Comparison of ENCODE assay signal across 12 cellular contexts in genomic region chr6:158758464-158758863, GRCh38.
A peak's percentile ranks its signal among the peaks of the same experiment; 100 is the strongest.
DNase-seq lines count a peak whose midpoint lies in the region; ATAC-seq, FAIRE-seq and TF ChIP-seq lines count a peak whose summit lies in the region.
"Had no signal": no experiment of that assay in that cellular context is flagged by ENCODE, and none has a peak within 500 bp of the region (broad histone marks: within the 10 kb centered on the region; RNA-seq: fewer than 3 reads in every experiment).

No MANE protein-coding gene starts in this region.

- H3K27me3 Mint-ChIP-seq in H9 (ENCODE audit: low read depth) = peaks cover 5% of the 10 kb centered on the region
- H3K27me3 Mint-ChIP-seq in CD4-positive, alpha-beta memory T cell = no peaks in the 10 kb centered on the region
- H3K27me3 Mint-ChIP-seq: B cell had no signal

- no peak overlapping the region for H3K27ac ChIP-seq in A549
- no peak overlapping the region for H3K27ac ChIP-seq in H9 (ENCODE audit: insufficient read length, low read depth, low read length)
- no peak overlapping the region for H3K27ac ChIP-seq in H1 (ENCODE audit: low read depth, low read length)
- H3K27ac ChIP-seq in CD4-positive, alpha-beta memory T cell (ENCODE audit: low read depth, low read length) = no peak overlapping the region
- H3K27ac ChIP-seq: esophagus muscularis mucosa had no signal

- H4K8ac ChIP-seq in H9 (replicated peaks; ENCODE audit: insufficient read length, low read depth, low read length) (no peak overlapping the region), H1 (ENCODE audit: extremely low read depth, insufficient read depth, low read length) (no peak overlapping the region)

- H3K4me3 Mint-ChIP-seq in H9 = no peak overlapping the region
- no peak overlapping the region for H3K4me3 Mint-ChIP-seq in CD4-positive, alpha-beta memory T cell
- H3K4me3 Mint-ChIP-seq: activated CD8-positive, alpha-beta T cell treated with anti-CD3 and anti-CD28 coated beads, Interleukin-2, amount 10 ng/mL, durations not matched to agents 7 days and 5 days; B cell had no signal

- TF ChIP-seq EP300 in A549 (IDR thresholded peaks at IDR 0.05) = no peak
- no peak for TF ChIP-seq EP300 in H1 (IDR thresholded peaks at IDR 0.05; ENCODE audit: borderline replicate concordance in 1 of 2, low read depth in 2 of 2, low read length in 2 of 2)

- no peaks in the 10 kb centered on the region for H4K20me1 ChIP-seq in H9 (ENCODE audit: control insufficient read depth, insufficient read depth, insufficient read length)
- H4K20me1 ChIP-seq in H1 (replicated peaks in 1 of 2; ENCODE audit: control insufficient read depth in 1 of 2, insufficient read depth in 2 of 2, low read length in 2 of 2) = no peaks in the 10 kb centered on the region

- H3K4me1 Mint-ChIP-seq in H9 = peaks cover 29 to 31% of the 10 kb centered on the region in 2 experiments
- peaks cover 0 to 6% (median 3%) of the 10 kb centered on the region in 4 donors for H3K4me1 Mint-ChIP-seq in CD4-positive, alpha-beta memory T cell

- H3K79me2 ChIP-seq in H9 (ENCODE audit: insufficient read depth, low read length) (no peaks in the 10 kb centered on the region), H1 (ENCODE audit: control insufficient read depth in 1 of 2, insufficient read depth in 2 of 2, low read length in 2 of 2) (no peaks in the 10 kb centered on the region)

- H2BK120ac ChIP-seq in H9 (ENCODE audit: low read depth, low read length, poor library complexity, severe bottlenecking) (no peak overlapping the region), H1 (replicated peaks; ENCODE audit: low read depth, low read length) (peak overlapping the region; percentile 45)

- FAIRE-seq in A549 (lab: Jason Lieb, UNC) (no peak), H1 (lab: Jason Lieb, UNC) (no peak)

- H3K79me1 ChIP-seq in H9 (ENCODE audit: insufficient read depth, low read depth, low read length, poor library complexity, severe bottlenecking) (no peaks in the 10 kb centered on the region), H1 (ENCODE audit: low read depth, low read length) (no peaks in the 10 kb centered on the region)

- H3K18ac ChIP-seq in H9 (ENCODE audit: insufficient read length, low read depth, low read length) (no peak overlapping the region), H1 (ENCODE audit: extremely low read depth, low read length) (peak overlapping the region; percentile 91)

- no peak overlapping the region for H2BK12ac ChIP-seq in H9 (ENCODE audit: insufficient read length, low read depth, low read length)
- peak overlapping the region; percentile 99 for H2BK12ac ChIP-seq in H1 (ENCODE audit: low read depth, low read length)

- H2AK5ac ChIP-seq in H9 (ENCODE audit: insufficient read length, low read length) (no peak overlapping the region), H1 (ENCODE audit: low read depth, low read length) (peak overlapping the region; percentile 7; the same call in 1 of the 2 replicates)

- H3K23me2 ChIP-seq in H9 (ENCODE audit: insufficient read length, low read depth, low read length, poor library complexity, severe bottlenecking) = no peaks in the 10 kb centered on the region
- H3K23me2 ChIP-seq in H1 (ENCODE audit: low read depth, low read length) = no peaks in the 10 kb centered on the region

- H3K9me3 Mint-ChIP-seq in H9 = no peaks in the 10 kb centered on the region
- H3K9me3 Mint-ChIP-seq in CD4-positive, alpha-beta memory T cell = no peaks in the 10 kb centered on the region

- H3K9ac ChIP-seq in H9 (ENCODE audit: extremely low read depth, insufficient read length, low read length) (no peak overlapping the region), H1 (replicated peaks in 1 of 4; ENCODE audit: extremely low read depth in 1 of 4, low read depth in 3 of 4, low read length in 3 of 4) (no peak overlapping the region)

- intact Hi-C loops in CD4-positive, alpha-beta memory T cell (cut with micrococcal nuclease) = no loop called here

- H2BK20ac ChIP-seq in H9 (ENCODE audit: low read depth, low read length, poor library complexity, severe bottlenecking) (no peak overlapping the region), H1 (ENCODE audit: low read length) (peak overlapping the region; percentile 99)

- H3K27ac Mint-ChIP-seq in H9 = peak overlapping the region in 2 of 3 experiments; percentile 0 to 39; a peak in 1 of 7 replicates
- peak overlapping the region in 3 of 7 donors; percentile 43 to 83 (median 53) for H3K27ac Mint-ChIP-seq in CD4-positive, alpha-beta memory T cell
- H3K27ac Mint-ChIP-seq: B cell had no signal

- TF ChIP-seq CTCF in A549 (IDR thresholded peaks at IDR 0.05) = no peak
- TF ChIP-seq CTCF in H9 (conservative IDR thresholded peaks at IDR 0.05) = no peak
- TF ChIP-seq CTCF in H1 (IDR thresholded peaks at IDR 0.05; ENCODE audit: control extremely low read depth in 1 of 3, insufficient read depth in 1 of 3, low read depth in 1 of 3, low read length in 3 of 3) = no peak

- H4K5ac ChIP-seq in H9 (ENCODE audit: insufficient read length, low read depth, low read length) (no peak overlapping the region), H1 (ENCODE audit: insufficient read length, low read depth, low read length) (no peak overlapping the region)

- no peaks in the 10 kb centered on the region for H3K36me3 Mint-ChIP-seq in H9 (ENCODE audit: insufficient read depth in 1 of 3, low read depth in 3 of 3)
- peaks cover 17 to 61% of the 10 kb centered on the region in 2 donors for H3K36me3 Mint-ChIP-seq in CD4-positive, alpha-beta memory T cell

- H2AFZ ChIP-seq in H9 (ENCODE audit: low read length) = no peak overlapping the region
- no peak overlapping the region for H2AFZ ChIP-seq in H1 (ENCODE audit: low read length)

- H3T11ph ChIP-seq in H9 (ENCODE audit: low read length) = no peak overlapping the region

- H3K9me3 ChIP-seq in A549 = no peaks in the 10 kb centered on the region
- H3K9me3 ChIP-seq in H9 (ENCODE audit: control insufficient read depth, low read depth, low read length) = no peaks in the 10 kb centered on the region
- H3K9me3 ChIP-seq in H1 (ENCODE audit: insufficient read depth in 2 of 2, low read depth in 1 of 2, low read length in 1 of 2) = no peaks in the 10 kb centered on the region
- H3K9me3 ChIP-seq in CD4-positive, alpha-beta memory T cell (ENCODE audit: control insufficient read depth in 1 of 2, low read length in 2 of 2) = no peaks in the 10 kb centered on the region
- H3K9me3 ChIP-seq: esophagus muscularis mucosa had no signal

- POLR2A ChIA-PET in A549 (lab: Yijun Ruan, JAX) (no interaction called here), H1 (lab: Charles Lee; ENCODE audit: partially characterized antibody) (interaction anchor here (0.9 to 2.2 kb wide), 9 partner anchors 10 to 203 kb away, joined by 3 to 8 read pairs (median 4); no protein-coding TSS in a partner anchor)
- POLR2A ChIA-PET in CD4-positive, alpha-beta memory T cell (lab: Charles Lee; ENCODE audit: partially characterized antibody) = interaction anchor here (3.2 kb wide), 1 partner anchor 14 kb away, joined by 11 read pairs; no protein-coding TSS in a partner anchor

- no peak for TF ChIP-seq RAD21 in A549 (conservative IDR thresholded peaks at IDR 0.05 in 1 of 2, IDR thresholded peaks at IDR 0.05 in 1 of 2)
- no peak for TF ChIP-seq RAD21 in H1 (IDR thresholded peaks at IDR 0.05 in 1 of 2, conservative IDR thresholded peaks at IDR 0.05 in 1 of 2; ENCODE audit: low read depth in 2 of 2, low read length in 2 of 2)

- CTCF ChIA-PET in A549 (lab: Yijun Ruan, JAX) = interaction anchor here (0.6 to 2.7 kb wide), 2 partner anchors 9 to 54 kb away, joined by 3 to 7 read pairs; no protein-coding TSS in a partner anchor
- CTCF ChIA-PET in H1 (lab: Charles Lee; ENCODE audit: partially characterized antibody) = interaction anchor here (0.6 to 2.3 kb wide), 6 partner anchors 12 to 169 kb away, joined by 3 to 13 read pairs (median 4); no protein-coding TSS in a partner anchor
- CTCF ChIA-PET in CD4-positive, alpha-beta memory T cell (lab: Charles Lee; ENCODE audit: partially characterized antibody) = interaction anchor here (0.5 to 1.0 kb wide), 2 partner anchors 10 to 1010 kb away, joined by 3 to 4 read pairs; no protein-coding TSS in a partner anchor

- H3K27me3 ChIP-seq in H9 (ENCODE audit: insufficient read depth, low read length) (no peaks in the 10 kb centered on the region; the same call in 1 of the 2 replicates), H1 (replicated peaks in 1 of 4; ENCODE audit: control insufficient read depth in 3 of 4, extremely low read depth in 1 of 4, insufficient read depth in 3 of 4, low read length in 3 of 4) (no peaks in the 10 kb centered on the region)
- no peaks in the 10 kb centered on the region for H3K27me3 ChIP-seq in CD4-positive, alpha-beta memory T cell (ENCODE audit: insufficient read depth, low read length)
- H3K27me3 ChIP-seq: esophagus muscularis mucosa had no signal

- H3K4me1 ChIP-seq in A549 (no peaks in the 10 kb centered on the region), H9 (ENCODE audit: insufficient read depth, low read length) (peaks cover 3% of the 10 kb centered on the region; the same call in 1 of the 2 replicates), H1 (replicated peaks in 1 of 4; ENCODE audit: control insufficient read depth in 3 of 4, insufficient read depth in 4 of 4, low read length in 3 of 4) (peaks cover 0 to 20% (median 10%) of the 10 kb centered on the region in 4 experiments; a peak in 6 of 7 replicates)
- no peaks in the 10 kb centered on the region for H3K4me1 ChIP-seq in CD4-positive, alpha-beta memory T cell (ENCODE audit: insufficient read depth, low read length)

- no peak overlapping the region for H3K4me2 ChIP-seq in A549
- no peak overlapping the region for H3K4me2 ChIP-seq in H9 (ENCODE audit: insufficient read depth, insufficient read length, low read length)
- peak overlapping the region; percentile 6 to 7; a peak in 2 of 4 replicates for H3K4me2 ChIP-seq in H1 (ENCODE audit: insufficient read depth in 1 of 2, low read depth in 2 of 2, low read length in 2 of 2)

- WGBS in A549 (ENCODE audit: missing lambda C conversion rate) = 71% methylated on average over 9 of the region's 9 CpGs
- no CpG with 5 or more reads among the region's 9 CpGs for WGBS in H9 (ENCODE audit: extremely low coverage, insufficient read length, low lambda C conversion rate)
- 52% methylated on average over 9 of the region's 9 CpGs; no CpG with 5 or more reads in 1 of the 2 experiments for WGBS in H1 (ENCODE audit: extremely low coverage in 1 of 2, insufficient coverage in 1 of 2, insufficient read length in 1 of 2, insufficient replicate concordance in 2 of 2, low coverage in 1 of 2, low lambda C conversion rate in 2 of 2, missing lambda C conversion rate in 1 of 2), 2 experiments

- H3K36me3 ChIP-seq in H1 (ENCODE audit: control insufficient read depth in 2 of 4, insufficient read depth in 4 of 4, low read length in 3 of 4) = no peaks in the 10 kb centered on the region
- H3K36me3 ChIP-seq in CD4-positive, alpha-beta memory T cell (ENCODE audit: insufficient read depth, low read length) = peaks cover 22% of the 10 kb centered on the region

- H3K4me3 ChIP-seq in A549 (no peak overlapping the region), H1 (ENCODE audit: extremely low read depth in 1 of 4, insufficient read depth in 2 of 4, low read depth in 3 of 4, low read length in 4 of 4) (no peak overlapping the region)
- H3K4me3 ChIP-seq in CD4-positive, alpha-beta memory T cell (ENCODE audit: low read length in 2 of 2) = no peak overlapping the region
- H3K4me3 ChIP-seq: esophagus muscularis mucosa had no signal

- H2BK15ac ChIP-seq in H9 (ENCODE audit: low read depth, low read length) (no peak overlapping the region), H1 (ENCODE audit: low read length) (peak overlapping the region; percentile 55; the same call in 1 of the 2 replicates)

- H3K4ac ChIP-seq in H9 (ENCODE audit: low read depth, low read length) (no peak overlapping the region), H1 (replicated peaks; ENCODE audit: insufficient read length, low read depth, low read length) (peak overlapping the region; percentile 24)

- ATAC-seq in A549 (no peak), HG03139 (IDR thresholded peaks at IDR 0.05; ENCODE audit: unreplicated experiment) (no peak), HG03520 (IDR thresholded peaks at IDR 0.05; ENCODE audit: unreplicated experiment) (no peak)

- no peak overlapping the region for H2BK5ac ChIP-seq in H9 (ENCODE audit: insufficient read length, low read length)
- H2BK5ac ChIP-seq in H1 (ENCODE audit: low read depth, low read length) = peak overlapping the region; percentile 67; the same call in 1 of the 2 replicates

- H3K14ac ChIP-seq in H9 (ENCODE audit: insufficient read depth, low read length) = peak overlapping the region; percentile 30; the same call in 1 of the 2 replicates
- no peak overlapping the region for H3K14ac ChIP-seq in H1 (ENCODE audit: insufficient read length)

- DNase-seq in A549 (ENCODE audit: low read depth in 1 of 2, low spot score in 1 of 2) (no peak), H9 (peak; percentile 81), NCI-H510A (lab: John Stamatoyannopoulos, UW) (peak; percentile 83), H1 (ENCODE audit: low read depth in 1 of 2, low spot score in 2 of 2) (peak; percentile 34 to 71)
- DNase-seq in CD4-positive, alpha-beta memory T cell = no peak
- no peak for DNase-seq in activated CD8-positive, alpha-beta memory T cell treated with anti-CD3 and anti-CD28 coated beads for 24 hours
- DNase-seq: activated CD8-positive, alpha-beta T cell treated with anti-CD3 and anti-CD28 coated beads, Interleukin-2, amount 10 ng/mL, durations not matched to agents 7 days and 5 days; nucleus accumbens had no signal

- no peak overlapping the region for H3K23ac ChIP-seq in H9 (ENCODE audit: insufficient read length, low read depth, low read length)
- no peak overlapping the region for H3K23ac ChIP-seq in H1 (ENCODE audit: insufficient read length)

- H4K91ac ChIP-seq in H9 (ENCODE audit: insufficient read length, low read depth, low read length) (no peak overlapping the region), H1 (replicated peaks; ENCODE audit: insufficient read length, low read length) (peak overlapping the region; percentile 94)

- TF ChIP-seq POLR2A in A549 (IDR thresholded peaks at IDR 0.05; ENCODE audit: low read length) (no peak), H1 (IDR thresholded peaks at IDR 0.05; ENCODE audit: control extremely low read depth in 1 of 2, low read depth in 2 of 2, low read length in 2 of 2) (no peak)

- H3K56ac ChIP-seq in H9 (ENCODE audit: insufficient read length, low read depth, low read length) (no peak overlapping the region), H1 (replicated peaks; ENCODE audit: insufficient read length, low read depth, low read length) (no peak overlapping the region)

Comparison
In these comparisons a context has a peak if more than half of its experiments do, and no peak if none do; other contexts are left out.
1. DNase-seq: peak in H9 (single experiment), NCI-H510A (single experiment) and H1 (2 of 2); none in A549 (0 of 2), CD4-positive, alpha-beta memory T cell (0 of 5) and activated CD8-positive, alpha-beta memory T cell treated with anti-CD3 and anti-CD28 coated beads for 24 hours (single experiment).
2. H3K4me2 ChIP-seq: peak in H1 (2 of 2); none in A549 (single experiment) and H9 (single experiment).